ENCODE assay signal across 9 cellular contexts in the genomic region with DNA sequence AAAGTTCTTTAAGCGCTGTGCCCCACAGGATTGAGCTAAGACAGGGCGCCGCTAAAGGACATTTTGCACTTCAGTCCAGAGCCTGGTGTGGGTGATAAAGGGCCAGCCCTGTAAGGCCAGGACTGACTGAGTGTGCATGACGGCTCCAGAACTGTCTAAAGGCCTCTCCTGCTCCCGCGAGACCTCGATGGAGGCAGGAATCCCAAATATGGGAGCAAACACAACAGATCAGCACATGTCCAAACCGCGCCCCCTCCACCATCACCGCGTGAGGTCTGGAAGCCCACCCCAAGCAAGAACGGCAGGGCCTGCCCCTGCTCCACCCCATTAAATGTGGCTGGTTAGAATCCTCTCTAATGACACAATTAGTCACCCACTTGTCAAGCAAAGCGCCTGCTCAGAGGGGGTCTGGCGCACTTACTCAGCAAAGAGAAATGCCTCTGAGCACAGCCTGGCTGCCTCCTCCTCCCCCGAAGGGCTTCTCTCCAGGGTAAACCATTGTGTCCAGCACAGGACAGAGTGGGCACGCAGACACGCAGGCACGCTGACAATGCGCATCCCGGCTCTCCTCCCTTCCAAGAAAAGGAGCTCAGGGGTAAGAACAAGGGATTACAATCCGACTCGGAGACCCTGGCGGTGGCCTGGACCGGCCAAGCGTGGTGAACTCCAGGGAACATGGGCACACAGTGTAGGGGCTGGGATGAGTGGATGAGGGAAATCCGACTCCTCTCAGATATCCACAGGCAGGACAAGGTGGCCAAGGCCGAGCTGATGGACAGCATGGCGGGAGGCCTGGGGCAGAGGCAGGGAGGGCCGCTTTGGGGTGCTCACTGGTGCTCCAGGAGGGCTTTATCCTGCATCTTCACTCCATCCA. TPM values are rescaled to one million over a fixed set of nuclear protein-coding genes. Genes with fewer than 3 reads are reported as not detected.
DNase-seq lines count a peak whose midpoint lies in the region; ATAC-seq and TF ChIP-seq lines count a peak whose summit lies in the region.
"Had no signal": no experiment of that assay in that cellular context is flagged by ENCODE, and none has a peak within 500 bp of the region (broad histone marks: within the 10 kb centered on the region; RNA-seq: fewer than 3 reads in every experiment).

No MANE protein-coding gene starts in this region.

- H3K4me2 ChIP-seq in SK-N-SH: peak overlapping the region; percentile 96

- no peak for TF ChIP-seq RAD21 in SK-N-SH (IDR thresholded peaks at IDR 0.05; ENCODE audit: low read length)

- no peaks in the 10 kb centered on the region for H3K9me2 ChIP-seq in SK-N-SH

- no peaks in the 10 kb centered on the region for H3K9me3 ChIP-seq in SK-N-SH
- H3K9me3 ChIP-seq in esophagus squamous epithelium: no peaks in the 10 kb centered on the region

- TF ChIP-seq CTCF in SK-N-SH (IDR thresholded peaks at IDR 0.05): no peak
- no peak for TF ChIP-seq CTCF in esophagus squamous epithelium (IDR thresholded peaks at IDR 0.05)
- TF ChIP-seq CTCF in GM20000 (IDR thresholded peaks at IDR 0.05; ENCODE audit: extremely low read depth, missing control alignments): no peak

- intact Hi-C loops in esophagus squamous epithelium (cut with DNase I): no loop called here

- TF ChIP-seq POLR2A in esophagus squamous epithelium (IDR thresholded peaks at IDR 0.05): peak in 2 of 4 donors; percentile 54 to 57

- peak in 1 of 2 experiments; percentile 76; a peak in 1 of 4 replicates for TF ChIP-seq EP300 in SK-N-SH (IDR thresholded peaks at IDR 0.05; ENCODE audit: borderline replicate concordance in 1 of 2, low read depth in 1 of 2, low read length in 1 of 2)

- peak overlapping the region; percentile 85 for H3K9ac ChIP-seq in SK-N-SH

- no peaks in the 10 kb centered on the region for H3K9me3 Mint-ChIP-seq in naive B cell

- no peaks in the 10 kb centered on the region for H3K27me3 ChIP-seq in SK-N-SH (ENCODE audit: insufficient read depth)
- no peaks in the 10 kb centered on the region for H3K27me3 ChIP-seq in esophagus squamous epithelium

- H3K27ac ChIP-seq in SK-N-SH (ENCODE audit: low read depth in 2 of 2, low read length in 1 of 2): peak overlapping the region; percentile 88 to 95
- peak overlapping the region; percentile 67 to 93 (median 90) for H3K27ac ChIP-seq in esophagus squamous epithelium
- H3K27ac ChIP-seq: C4-2B had no signal

- WGBS in SK-N-SH (ENCODE audit: low lambda C conversion rate): 29% methylated on average over 22 of the region's 29 CpGs
- WGBS in esophagus squamous epithelium, 2 donors: 29 to 36% methylated on average over 10 of the region's 29 CpGs

- peaks cover 11 to 17% of the 10 kb centered on the region in 2 experiments for H3K36me3 ChIP-seq in SK-N-SH (replicated peaks in 1 of 2; ENCODE audit: control insufficient read depth in 1 of 2, insufficient read depth in 2 of 2, low read length in 1 of 2)
- H3K36me3 ChIP-seq in esophagus squamous epithelium: peaks cover 0 to 18% (median 0%) of the 10 kb centered on the region in 3 donors

- no peaks in the 10 kb centered on the region for H3K27me3 Mint-ChIP-seq in naive B cell

- H3K4me1 ChIP-seq in SK-N-SH (ENCODE audit: control insufficient read depth in 1 of 2, insufficient read depth in 2 of 2, low read depth in 1 of 2, low read length in 1 of 2): peaks cover 14 to 33% of the 10 kb centered on the region in 2 experiments
- H3K4me1 ChIP-seq in esophagus squamous epithelium: peaks cover 29 to 54% (median 32%) of the 10 kb centered on the region in 3 donors

- H2AFZ ChIP-seq in SK-N-SH (ENCODE audit: low read depth): no peak overlapping the region

- peak; percentile 41 to 80 (median 70) for DNase-seq in NCI-H1417 (lab: John Stamatoyannopoulos, UW)
- DNase-seq in NCI-H1417 treated with DMSO at 0.1 percent for 48 hours (lab: John Stamatoyannopoulos, UW): no peak
- DNase-seq in SK-N-SH: peak; percentile 82
- DNase-seq in esophagus squamous epithelium (lab: John Stamatoyannopoulos, UW): no peak
- DNase-seq in naive B cell: no peak
- DNase-seq in SKM-1 (lab: John Stamatoyannopoulos, UW; ENCODE audit: unreplicated experiment): no peak
- no peak for DNase-seq in GM20000 (ENCODE audit: low spot score)

- H3K79me2 ChIP-seq in SK-N-SH (ENCODE audit: insufficient read depth): peaks cover 94% of the 10 kb centered on the region

- H3K4me3 ChIP-seq in SK-N-SH (ENCODE audit: low read depth in 2 of 2, low read length in 1 of 2) (peak overlapping the region; percentile 72 to 89), esophagus squamous epithelium (peak overlapping the region; percentile 33 to 75 (median 66))

- H3K4me3 Mint-ChIP-seq in naive B cell: peak overlapping the region; percentile 60 to 85 (median 76)

- H3K36me3 Mint-ChIP-seq in naive B cell: peaks cover 0 to 7% of the 10 kb centered on the region in 2 donors

- peak overlapping the region in 2 of 6 donors; percentile 76 to 83 for H3K27ac Mint-ChIP-seq in naive B cell

- H3K4me1 Mint-ChIP-seq in naive B cell: peaks cover 0 to 15% (median 9%) of the 10 kb centered on the region in 3 donors

- POLR2A ChIA-PET in SK-N-SH (lab: Yijun Ruan, JAX): interaction anchor here (0.6 to 2.3 kb wide), 9 partner anchors 8 to 173 kb away, joined by 3 to 14 read pairs (median 3); partner anchors contain the start of genes JMJD6, METTL23 and SRSF2

- H3F3A ChIP-seq in SK-N-SH (replicated peaks; ENCODE audit: insufficient read depth): peaks cover 32% of the 10 kb centered on the region

- CTCF ChIA-PET in SK-N-SH (lab: Yijun Ruan, JAX): interaction anchor here (0.9 to 14.3 kb wide), 15 partner anchors 8 to 347 kb away, joined by 3 to 255 read pairs (median 3); partner anchors contain the start of genes JMJD6 and METTL23

- peaks cover 24% of the 10 kb centered on the region for H4K20me1 ChIP-seq in SK-N-SH (ENCODE audit: insufficient read depth)

- no peak for ATAC-seq in naive B cell (ENCODE audit: low read depth in 2 of 2)
- ATAC-seq in GM18517 (IDR thresholded peaks at IDR 0.05; ENCODE audit: unreplicated experiment): no peak

TF ChIP-seq in SK-N-SH, 30 proteins besides CTCF, POLR2A, EP300 and RAD21 (continues in another document):
- TF ChIP-seq, protein P1, sequence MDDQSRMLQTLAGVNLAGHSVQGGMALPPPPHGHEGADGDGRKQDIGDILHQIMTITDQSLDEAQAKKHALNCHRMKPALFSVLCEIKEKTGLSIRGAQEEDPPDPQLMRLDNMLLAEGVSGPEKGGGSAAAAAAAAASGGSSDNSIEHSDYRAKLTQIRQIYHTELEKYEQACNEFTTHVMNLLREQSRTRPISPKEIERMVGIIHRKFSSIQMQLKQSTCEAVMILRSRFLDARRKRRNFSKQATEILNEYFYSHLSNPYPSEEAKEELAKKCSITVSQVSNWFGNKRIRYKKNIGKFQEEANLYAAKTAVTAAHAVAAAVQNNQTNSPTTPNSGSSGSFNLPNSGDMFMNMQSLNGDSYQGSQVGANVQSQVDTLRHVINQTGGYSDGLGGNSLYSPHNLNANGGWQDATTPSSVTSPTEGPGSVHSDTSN (IDR thresholded peaks at IDR 0.05): peak; percentile 95
- TF ChIP-seq RFX5 (IDR thresholded peaks at IDR 0.05; ENCODE audit: low read length) (no peak), GABPA (IDR thresholded peaks at IDR 0.05; ENCODE audit: low read depth) (no peak), TAF1 (IDR thresholded peaks at IDR 0.05; ENCODE audit: borderline replicate concordance, low read depth, low read length) (peak; percentile 66; the same call in 1 of the 2 replicates), YY1 (IDR thresholded peaks at IDR 0.05; ENCODE audit: low read depth) (0 out of 2 replicates have a peak, but pooled peaks have one; percentile 65), NFIC (IDR thresholded peaks at IDR 0.05; ENCODE audit: borderline replicate concordance) (peak; percentile 39; the same call in 1 of the 2 replicates), RXRA (IDR thresholded peaks at IDR 0.05; ENCODE audit: borderline replicate concordance, low read depth) (no peak; the same call in 1 of the 2 replicates), GATA2 (CRISPR knock-in tag; IDR thresholded peaks at IDR 0.05) (0 out of 2 replicates have a peak, but pooled peaks have one; percentile 4), ELF1 (IDR thresholded peaks at IDR 0.05) (no peak), POLR2AphosphoS5 (IDR thresholded peaks at IDR 0.05; ENCODE audit: low read depth, low read length) (peak; percentile 74), CHD2 (IDR thresholded peaks at IDR 0.05; ENCODE audit: low read length, partially characterized antibody) (peak; percentile 97)

RNA-seq across cellular contexts. Expression of gene MXRA7, which starts 1.5 kb away (rescaled TPM):
- 154 and 187 TPM in 2 replicates for polyA plus RNA-seq in SK-N-SH (2012; rRNA removed)
- 223 and 232 TPM in 2 replicates for polyA plus RNA-seq in SK-N-SH (2012; cell fraction: cytosol; rRNA removed)
- 55.0 and 81.5 TPM in 2 replicates for polyA plus RNA-seq in SK-N-SH (2012; cell fraction: nucleus; rRNA removed)
- total RNA-seq in esophagus squamous epithelium: 100 to 1,000 TPM in 1 of 4 donors, 10 to 100 TPM in 3; 11.0 to 116 (median 39.2) TPM
- 1 to 10 TPM; 1.8 to 7.7 (median 3.5) TPM for polyA plus RNA-seq in naive B cell (ENCODE audit: low read depth in 6 of 6)

RNA-seq across cellular contexts. Expression of gene JMJD6, which starts 17.1 kb away (rescaled TPM):
- polyA plus RNA-seq in SK-N-SH (2012; rRNA removed) (20.1 and 23.3 TPM in 2 replicates), naive B cell (ENCODE audit: low read depth in 6 of 6) (10 to 100 TPM; 17.4 to 38.2 (median 20.0) TPM)
- 15.2 and 15.7 TPM in 2 replicates for polyA plus RNA-seq in SK-N-SH (2012; cell fraction: cytosol; rRNA removed)
- polyA plus RNA-seq in SK-N-SH (2012; cell fraction: nucleus; rRNA removed): 60.2 and 109 TPM in 2 replicates
- 10 to 100 TPM; 13.0 to 17.2 (median 16.7) TPM for total RNA-seq in esophagus squamous epithelium

RNA-seq across cellular contexts. Expression of gene METTL23, which starts 17.3 kb away (rescaled TPM):
- polyA plus RNA-seq in SK-N-SH (2012; rRNA removed) (75.9 and 96.8 TPM in 2 replicates), naive B cell (ENCODE audit: low read depth in 6 of 6) (100 to 1,000 TPM; 119 to 177 (median 143) TPM)
- 87.6 and 89.2 TPM in 2 replicates for polyA plus RNA-seq in SK-N-SH (2012; cell fraction: cytosol; rRNA removed)
- polyA plus RNA-seq in SK-N-SH (2012; cell fraction: nucleus; rRNA removed): 80.8 and 107 TPM in 2 replicates
- total RNA-seq in esophagus squamous epithelium: 10 to 100 TPM; 14.6 to 33.0 (median 24.7) TPM

RNA-seq across cellular contexts. Expression of gene SRSF2, which starts 27.8 kb away (rescaled TPM):
- polyA plus RNA-seq in SK-N-SH (2012; rRNA removed) (211 and 271 TPM in 2 replicates), naive B cell (ENCODE audit: low read depth in 6 of 6) (100 to 1,000 TPM in 4 of 6 donors, 10 to 100 TPM in 2; 70.5 to 144 (median 112) TPM)
- 162 and 197 TPM in 2 replicates for polyA plus RNA-seq in SK-N-SH (2012; cell fraction: cytosol; rRNA removed)
- polyA plus RNA-seq in SK-N-SH (2012; cell fraction: nucleus; rRNA removed): 1,226 and 1,940 TPM in 2 replicates
- total RNA-seq in esophagus squamous epithelium: 100 to 1,000 TPM; 203 to 286 (median 233) TPM

RNA-seq across cellular contexts. Expression of gene MFSD11, which starts 28.6 kb away (rescaled TPM):
- polyA plus RNA-seq in SK-N-SH (2012; rRNA removed): 22.7 and 28.3 TPM in 2 replicates
- polyA plus RNA-seq in SK-N-SH (2012; cell fraction: cytosol; rRNA removed): 24.9 and 26.3 TPM in 2 replicates
- polyA plus RNA-seq in SK-N-SH (2012; cell fraction: nucleus; rRNA removed): 28.4 and 31.2 TPM in 2 replicates
- 10 to 100 TPM; 24.2 to 31.0 (median 28.1) TPM for total RNA-seq in esophagus squamous epithelium
- 10 to 100 TPM; 18.3 to 39.2 (median 23.2) TPM for polyA plus RNA-seq in naive B cell (ENCODE audit: low read depth in 6 of 6)

Comparison
In these comparisons a context has a peak if more than half of its experiments do, and no peak if none do; other contexts are left out.
1. DNase-seq: peak in NCI-H1417 (3 of 3) and SK-N-SH (single experiment); none in NCI-H1417 treated with DMSO at 0.1 percent for 48 hours (single experiment), esophagus squamous epithelium (single experiment), naive B cell (single experiment), SKM-1 (single experiment) and GM20000 (single experiment).
2. RNA of gene MXRA7, which starts 1.5 kb away (polyA plus RNA-seq): 55.0 to 232 TPM in SK-N-SH; 1.8 to 7.7 TPM in naive B cell; every median in the first group is over 4 times any median in the second.